In genomic region chr18:24530630-24531111, GRCh38 we compare ENCODE assay signal across 9 cellular contexts.
A peak's percentile ranks its signal among the peaks of the same experiment; 100 is the strongest.
DNase-seq lines count a peak whose midpoint lies in the region; ATAC-seq and TF ChIP-seq lines count a peak whose summit lies in the region.
"Had no signal": no experiment of that assay in that cellular context is flagged by ENCODE, and none has a peak within 500 bp of the region (broad histone marks: within the 10 kb centered on the region; RNA-seq: fewer than 3 reads in every experiment).

No MANE protein-coding gene starts in this region.

- DNase-seq in SHP77 (lab: John Stamatoyannopoulos, UW) (peak; percentile 41 to 47), SHP77 treated with DMSO at 0.1 percent for 48 hours (lab: John Stamatoyannopoulos, UW) (no peak), NOMO-1 treated with DMSO at 0.1 percent for 48 hours (lab: John Stamatoyannopoulos, UW; ENCODE audit: unreplicated experiment) (peak; percentile 95), SJCRH30 (no peak), thyroid gland (no peak), transverse colon (no peak)

- no peak overlapping the region for H3K27ac ChIP-seq in SJCRH30
- no peak overlapping the region for H3K27ac ChIP-seq in thyroid gland
- H3K27ac ChIP-seq in transverse colon = no peak overlapping the region

- H3K9ac ChIP-seq in skeletal muscle satellite cell (ENCODE audit: low read depth, low read length) = no peak overlapping the region

- H3K4me3 ChIP-seq in skeletal muscle satellite cell (ENCODE audit: low read length) (peak overlapping the region; percentile 5), SJCRH30 (no peak overlapping the region), thyroid gland (replicated peaks in 1 of 3) (no peak overlapping the region), transverse colon (no peak overlapping the region)

- no peak for TF ChIP-seq CTCF in thyroid gland (IDR thresholded peaks at IDR 0.05)
- no peak for TF ChIP-seq CTCF in transverse colon (IDR thresholded peaks at IDR 0.05)

- intact Hi-C loops in thyroid gland (cut with DNase I) (no loop called here), transverse colon (cut with DNase I; ENCODE audit: low total_unique reads) (no loop called here)

- 71 to 76% methylated on average over 6 of the region's 6 CpGs for WGBS in thyroid gland, 2 donors
- 29 to 31% methylated on average over 4 to 6 of the region's 6 CpGs for WGBS in transverse colon (ENCODE audit: low coverage in 1 of 2), 2 donors

- in situ Hi-C loops in transverse colon (cut with MboI; ENCODE audit: low pct_ligation_motif_present in 1 of 4, low pct_unique_long_range_greater_than_20kb in 1 of 4, low sequenced_read_pairs in 3 of 4) = no loop called here

- no peaks in the 10 kb centered on the region for H3K9me3 ChIP-seq in skeletal muscle satellite cell (replicated peaks; ENCODE audit: low read length)
- H3K9me3 ChIP-seq in SJCRH30 (replicated peaks) = no peaks in the 10 kb centered on the region
- H3K9me3 ChIP-seq in thyroid gland = no peaks in the 10 kb centered on the region
- H3K9me3 ChIP-seq in transverse colon = no peaks in the 10 kb centered on the region

- peak overlapping the region; percentile 57 for H3K4me2 ChIP-seq in skeletal muscle satellite cell (ENCODE audit: low read length)

- no peak for TF ChIP-seq EP300 in transverse colon (IDR thresholded peaks at IDR 0.05; ENCODE audit: low read depth)

- no peaks in the 10 kb centered on the region for H3K36me3 ChIP-seq in skeletal muscle satellite cell (ENCODE audit: insufficient read depth, low read length)
- no peaks in the 10 kb centered on the region for H3K36me3 ChIP-seq in SJCRH30
- H3K36me3 ChIP-seq in thyroid gland = no peaks in the 10 kb centered on the region
- no peaks in the 10 kb centered on the region for H3K36me3 ChIP-seq in transverse colon

- TF ChIP-seq POLR2A in thyroid gland (IDR thresholded peaks at IDR 0.05) = no peak
- no peak for TF ChIP-seq POLR2A in transverse colon (IDR thresholded peaks at IDR 0.05)

- H3K4me1 ChIP-seq in skeletal muscle satellite cell (ENCODE audit: control insufficient read depth, insufficient read depth, low read length) (peaks cover 10% of the 10 kb centered on the region), SJCRH30 (no peaks in the 10 kb centered on the region), thyroid gland (no peaks in the 10 kb centered on the region), transverse colon (no peaks in the 10 kb centered on the region)

- peak; percentile 48 for ATAC-seq in esophagus mucosa
- ATAC-seq: WTC11 had no signal

- peaks cover 22% of the 10 kb centered on the region for H3K27me3 ChIP-seq in skeletal muscle satellite cell (ENCODE audit: control insufficient read depth, insufficient read depth, low read length)
- H3K27me3 ChIP-seq in SJCRH30 = no peaks in the 10 kb centered on the region
- no peaks in the 10 kb centered on the region for H3K27me3 ChIP-seq in thyroid gland
- peaks cover 6% of the 10 kb centered on the region for H3K27me3 ChIP-seq in transverse colon

Comparison
In these comparisons a context has a peak if more than half of its experiments do, and no peak if none do; other contexts are left out.
1. DNase-seq: peak in SHP77 (2 of 2) and NOMO-1 treated with DMSO at 0.1 percent for 48 hours (single experiment); none in SHP77 treated with DMSO at 0.1 percent for 48 hours (single experiment), SJCRH30 (0 of 2), thyroid gland (0 of 2) and transverse colon (single experiment).